8 cellular contexts compared by ENCODE assay signal in the genomic region with DNA sequence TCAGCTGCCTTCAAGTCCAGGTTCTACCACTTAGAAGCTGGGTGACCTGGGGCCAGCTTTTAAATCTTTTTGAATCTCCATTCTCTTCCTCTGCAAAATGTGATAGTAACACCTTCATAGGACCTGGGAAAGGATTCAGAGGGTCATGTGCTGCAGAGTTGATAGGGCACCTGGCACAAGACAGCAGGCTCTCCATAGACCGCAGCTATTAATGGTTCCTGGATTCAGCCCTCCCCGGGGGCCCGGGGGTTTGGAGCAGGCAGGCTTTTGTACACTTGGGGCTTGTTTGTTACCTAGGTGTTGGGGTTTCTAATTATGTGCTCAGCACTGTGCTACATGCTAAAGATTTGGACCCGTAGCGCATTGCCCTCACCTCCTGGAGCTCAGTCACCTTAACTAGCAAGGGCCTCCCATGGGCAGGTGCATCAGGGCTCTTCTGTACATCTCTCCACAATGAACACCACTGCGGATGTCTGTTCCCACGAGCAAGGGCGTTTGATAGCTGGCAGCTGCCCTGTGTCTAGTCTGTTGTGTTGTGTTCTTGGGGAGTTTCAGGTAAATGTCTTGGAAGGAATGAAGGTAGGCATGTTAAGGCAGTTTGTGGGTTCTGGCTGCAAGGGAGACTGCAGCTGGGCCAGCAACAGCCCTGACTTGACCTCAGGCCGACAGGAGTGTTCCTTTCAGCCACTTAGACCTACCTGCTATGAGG. TPM values are rescaled to one million over a fixed set of nuclear protein-coding genes. Genes with fewer than 3 reads are reported as not detected.
DNase-seq lines count a peak whose midpoint lies in the region; ATAC-seq and TF ChIP-seq lines count a peak whose summit lies in the region.

No MANE protein-coding gene starts in this region.

- TF ChIP-seq CTCF in fibroblast of the aortic adventitia (IDR thresholded peaks at IDR 0.05; ENCODE audit: insufficient read depth, low read length) (no peak), parathyroid adenoma (IDR thresholded peaks at IDR 0.05) (no peak), PC-3 (conservative IDR thresholded peaks at IDR 0.05; ENCODE audit: low read depth, low read length) (no peak)

- POLR2A ChIA-PET in PC-3 (lab: Charles Lee; ENCODE audit: unreplicated experiment): no interaction called here

- DNase-seq in ELF-1 (ENCODE audit: low read depth, low spot score) (peak; percentile 41), SK-N-MC (ENCODE audit: low read depth, low spot score) (no peak), fibroblast of the aortic adventitia (ENCODE audit: low read depth) (no peak), KG1 (lab: John Stamatoyannopoulos, UW) (no peak), DMS79 (lab: John Stamatoyannopoulos, UW) (no peak), PC-3 (no peak), HCEC 1CT (no peak)

- H3K79me2 ChIP-seq in parathyroid adenoma (peaks cover 62% of the 10 kb centered on the region), PC-3 (ENCODE audit: low read length) (peaks cover 100% of the 10 kb centered on the region)

- H2AFZ ChIP-seq in parathyroid adenoma (no peak overlapping the region), PC-3 (ENCODE audit: low read length) (no peak overlapping the region)

- H3K9ac ChIP-seq in SK-N-MC (ENCODE audit: insufficient read length): no peak overlapping the region
- no peak overlapping the region for H3K9ac ChIP-seq in parathyroid adenoma
- no peak overlapping the region for H3K9ac ChIP-seq in PC-3 (ENCODE audit: low read length)

- intact Hi-C loops in PC-3 (cut with micrococcal nuclease): no loop called here

- ATAC-seq in PC-3: no peak

- H3K36me3 ChIP-seq in SK-N-MC (ENCODE audit: insufficient read depth, low read length) (peaks cover 27% of the 10 kb centered on the region; the same call in 1 of the 2 replicates), parathyroid adenoma (ENCODE audit: control insufficient read depth, insufficient read depth, low read length) (no peaks in the 10 kb centered on the region), PC-3 (ENCODE audit: low read depth, low read length) (no peaks in the 10 kb centered on the region)

- CTCF ChIA-PET in PC-3 (lab: Charles Lee): no interaction called here

- H3K27me3 ChIP-seq in parathyroid adenoma (ENCODE audit: control insufficient read depth, insufficient read depth, low read length) (no peaks in the 10 kb centered on the region), PC-3 (ENCODE audit: low read length) (no peaks in the 10 kb centered on the region)

- H3K9me2 ChIP-seq in PC-3 (replicated peaks; ENCODE audit: low read length): no peaks in the 10 kb centered on the region

- H3K4me1 ChIP-seq in parathyroid adenoma (peaks cover 17% of the 10 kb centered on the region), PC-3 (ENCODE audit: insufficient read depth, low read length) (peaks cover 14% of the 10 kb centered on the region)

- H3K4me2 ChIP-seq in parathyroid adenoma (ENCODE audit: low read length): peak overlapping the region; percentile 14
- no peak overlapping the region for H3K4me2 ChIP-seq in PC-3 (ENCODE audit: low read length)

- no peaks in the 10 kb centered on the region for H3F3A ChIP-seq in PC-3 (ENCODE audit: low read length, unreplicated experiment)

- H3K9me3 ChIP-seq in SK-N-MC (ENCODE audit: low read depth, low read length) (no peaks in the 10 kb centered on the region), parathyroid adenoma (ENCODE audit: control insufficient read depth, low read length) (no peaks in the 10 kb centered on the region), PC-3 (ENCODE audit: low read length) (no peaks in the 10 kb centered on the region)

- peaks cover 79% of the 10 kb centered on the region for H4K20me1 ChIP-seq in PC-3 (ENCODE audit: low read length)

- H3K27ac ChIP-seq in SK-N-MC: peak overlapping the region; percentile 44
- no peak overlapping the region for H3K27ac ChIP-seq in parathyroid adenoma
- H3K27ac ChIP-seq in PC-3 (ENCODE audit: low read length): no peak overlapping the region

- H3K4me3 ChIP-seq in SK-N-MC: peak overlapping the region; percentile 1
- H3K4me3 ChIP-seq in fibroblast of the aortic adventitia (ENCODE audit: low read depth, low read length): peak overlapping the region; percentile 37
- no peak overlapping the region for H3K4me3 ChIP-seq in parathyroid adenoma (ENCODE audit: low read depth, low read length)
- H3K4me3 ChIP-seq in PC-3 (ENCODE audit: low read length): no peak overlapping the region

- BruUV-seq in PC-3 (replicated peaks; lab: Mats Ljungman, UMichigan): no TSS peak

RNA-seq across cellular contexts. Expression of a gene that starts 12.1 kb away (rescaled TPM):
- total RNA-seq in fibroblast of the aortic adventitia (ENCODE audit: low replicate concordance): 69.7 and 162 TPM in 2 replicates
- 46.9 and 64.7 TPM in 2 replicates for total RNA-seq in PC-3 (2014; rRNA removed)

Comparison
In these comparisons a context has a peak if more than half of its experiments do, and no peak if none do; other contexts are left out.
1. H3K4me3 ChIP-seq: peak in SK-N-MC (single experiment) and fibroblast of the aortic adventitia (single experiment); none in parathyroid adenoma (single experiment) and PC-3 (single experiment).